ENCODE assay signal across 1 cellular context in the genomic region with DNA sequence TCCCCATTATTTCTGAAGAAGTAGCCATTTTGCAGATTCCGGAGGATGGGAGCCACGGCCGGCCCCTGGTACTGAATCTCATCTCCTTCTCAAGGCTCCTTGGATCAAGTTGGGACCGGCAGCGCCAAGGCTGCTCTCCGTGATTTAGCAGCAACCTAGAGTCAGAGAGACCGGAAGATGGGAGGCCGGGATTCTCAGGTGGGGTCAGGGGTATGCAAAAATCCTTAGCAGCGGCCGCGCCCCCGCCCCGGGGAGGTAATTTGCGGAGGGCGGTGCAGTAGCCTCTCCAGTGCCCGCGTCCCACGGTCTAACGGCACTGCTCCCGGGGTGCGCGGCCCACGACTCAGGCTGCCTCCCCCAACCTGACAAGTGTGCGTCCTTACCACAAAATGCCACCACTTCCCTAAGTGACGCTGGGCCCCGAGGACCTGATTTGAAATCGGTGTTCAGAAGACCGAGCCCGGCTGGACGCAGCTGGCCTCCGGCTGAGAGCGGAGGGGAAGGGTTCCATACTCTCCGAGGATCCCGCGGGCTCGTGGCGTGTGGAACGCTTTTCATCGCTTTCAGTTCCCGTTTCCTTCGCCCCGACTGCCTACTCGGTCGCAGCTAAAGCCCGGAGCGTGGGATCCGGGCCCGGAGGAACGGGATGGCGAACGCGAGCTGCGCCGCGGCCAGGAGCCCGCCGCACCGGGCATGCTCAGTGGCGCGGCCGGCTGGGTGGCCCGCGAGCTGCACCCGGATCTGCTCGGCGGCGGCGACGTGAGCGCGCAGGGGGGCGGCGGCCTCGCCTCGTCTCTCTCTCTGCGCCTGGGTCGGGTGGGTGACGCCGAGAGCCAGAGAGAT.
A peak's percentile ranks its signal among the peaks of the same experiment; 100 is the strongest.
TF ChIP-seq lines count a peak whose summit lies in the region.

A gene with protein sequence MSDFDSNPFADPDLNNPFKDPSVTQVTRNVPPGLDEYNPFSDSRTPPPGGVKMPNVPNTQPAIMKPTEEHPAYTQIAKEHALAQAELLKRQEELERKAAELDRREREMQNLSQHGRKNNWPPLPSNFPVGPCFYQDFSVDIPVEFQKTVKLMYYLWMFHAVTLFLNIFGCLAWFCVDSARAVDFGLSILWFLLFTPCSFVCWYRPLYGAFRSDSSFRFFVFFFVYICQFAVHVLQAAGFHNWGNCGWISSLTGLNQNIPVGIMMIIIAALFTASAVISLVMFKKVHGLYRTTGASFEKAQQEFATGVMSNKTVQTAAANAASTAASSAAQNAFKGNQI (plus strand): TSS at position 787 of the 843 bp plus-strand sequence. CDS start 55 bp downstream, at position 842.

TF ChIP-seq in HepG2, 621 proteins besides CTCF, POLR2A, EP300 and RAD21 (continued from another document and continues in another):
- TF ChIP-seq, protein P1, sequence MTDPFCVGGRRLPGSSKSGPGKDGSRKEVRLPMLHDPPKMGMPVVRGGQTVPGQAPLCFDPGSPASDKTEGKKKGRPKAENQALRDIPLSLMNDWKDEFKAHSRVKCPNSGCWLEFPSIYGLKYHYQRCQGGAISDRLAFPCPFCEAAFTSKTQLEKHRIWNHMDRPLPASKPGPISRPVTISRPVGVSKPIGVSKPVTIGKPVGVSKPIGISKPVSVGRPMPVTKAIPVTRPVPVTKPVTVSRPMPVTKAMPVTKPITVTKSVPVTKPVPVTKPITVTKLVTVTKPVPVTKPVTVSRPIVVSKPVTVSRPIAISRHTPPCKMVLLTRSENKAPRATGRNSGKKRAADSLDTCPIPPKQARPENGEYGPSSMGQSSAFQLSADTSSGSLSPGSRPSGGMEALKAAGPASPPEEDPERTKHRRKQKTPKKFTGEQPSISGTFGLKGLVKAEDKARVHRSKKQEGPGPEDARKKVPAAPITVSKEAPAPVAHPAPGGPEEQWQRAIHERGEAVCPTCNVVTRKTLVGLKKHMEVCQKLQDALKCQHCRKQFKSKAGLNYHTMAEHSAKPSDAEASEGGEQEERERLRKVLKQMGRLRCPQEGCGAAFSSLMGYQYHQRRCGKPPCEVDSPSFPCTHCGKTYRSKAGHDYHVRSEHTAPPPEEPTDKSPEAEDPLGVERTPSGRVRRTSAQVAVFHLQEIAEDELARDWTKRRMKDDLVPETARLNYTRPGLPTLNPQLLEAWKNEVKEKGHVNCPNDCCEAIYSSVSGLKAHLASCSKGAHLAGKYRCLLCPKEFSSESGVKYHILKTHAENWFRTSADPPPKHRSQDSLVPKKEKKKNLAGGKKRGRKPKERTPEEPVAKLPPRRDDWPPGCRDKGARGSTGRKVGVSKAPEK (CRISPR knock-in tag; IDR thresholded peaks at IDR 0.05; ENCODE audit: borderline replicate concordance), result no peak
- 0 out of 2 replicates have a peak, but pooled peaks have one; percentile 61 for TF ChIP-seq TSC22D2 (CRISPR knock-in tag; IDR thresholded peaks at IDR 0.05; ENCODE audit: borderline replicate concordance)
- peak; percentile 75 for TF ChIP-seq POLR2AphosphoS5 (IDR thresholded peaks at IDR 0.05; ENCODE audit: low read depth, low read length)
- 0 out of 2 replicates have a peak, but pooled peaks have one; percentile 31 for TF ChIP-seq NR2F6 (IDR thresholded peaks at IDR 0.05)
- no peak for TF ChIP-seq NR2F6 (CRISPR knock-in tag; IDR thresholded peaks at IDR 0.05)
- no peak for TF ChIP-seq ZNF644 (CRISPR knock-in tag; IDR thresholded peaks at IDR 0.05; ENCODE audit: low read depth)
- no peak for TF ChIP-seq NR3C1 (CRISPR knock-in tag; IDR thresholded peaks at IDR 0.05)
- TF ChIP-seq ZNF17 (CRISPR knock-in tag; IDR thresholded peaks at IDR 0.05), result 0 out of 2 replicates have a peak, but pooled peaks have one; percentile 37
- TF ChIP-seq, protein P2, sequence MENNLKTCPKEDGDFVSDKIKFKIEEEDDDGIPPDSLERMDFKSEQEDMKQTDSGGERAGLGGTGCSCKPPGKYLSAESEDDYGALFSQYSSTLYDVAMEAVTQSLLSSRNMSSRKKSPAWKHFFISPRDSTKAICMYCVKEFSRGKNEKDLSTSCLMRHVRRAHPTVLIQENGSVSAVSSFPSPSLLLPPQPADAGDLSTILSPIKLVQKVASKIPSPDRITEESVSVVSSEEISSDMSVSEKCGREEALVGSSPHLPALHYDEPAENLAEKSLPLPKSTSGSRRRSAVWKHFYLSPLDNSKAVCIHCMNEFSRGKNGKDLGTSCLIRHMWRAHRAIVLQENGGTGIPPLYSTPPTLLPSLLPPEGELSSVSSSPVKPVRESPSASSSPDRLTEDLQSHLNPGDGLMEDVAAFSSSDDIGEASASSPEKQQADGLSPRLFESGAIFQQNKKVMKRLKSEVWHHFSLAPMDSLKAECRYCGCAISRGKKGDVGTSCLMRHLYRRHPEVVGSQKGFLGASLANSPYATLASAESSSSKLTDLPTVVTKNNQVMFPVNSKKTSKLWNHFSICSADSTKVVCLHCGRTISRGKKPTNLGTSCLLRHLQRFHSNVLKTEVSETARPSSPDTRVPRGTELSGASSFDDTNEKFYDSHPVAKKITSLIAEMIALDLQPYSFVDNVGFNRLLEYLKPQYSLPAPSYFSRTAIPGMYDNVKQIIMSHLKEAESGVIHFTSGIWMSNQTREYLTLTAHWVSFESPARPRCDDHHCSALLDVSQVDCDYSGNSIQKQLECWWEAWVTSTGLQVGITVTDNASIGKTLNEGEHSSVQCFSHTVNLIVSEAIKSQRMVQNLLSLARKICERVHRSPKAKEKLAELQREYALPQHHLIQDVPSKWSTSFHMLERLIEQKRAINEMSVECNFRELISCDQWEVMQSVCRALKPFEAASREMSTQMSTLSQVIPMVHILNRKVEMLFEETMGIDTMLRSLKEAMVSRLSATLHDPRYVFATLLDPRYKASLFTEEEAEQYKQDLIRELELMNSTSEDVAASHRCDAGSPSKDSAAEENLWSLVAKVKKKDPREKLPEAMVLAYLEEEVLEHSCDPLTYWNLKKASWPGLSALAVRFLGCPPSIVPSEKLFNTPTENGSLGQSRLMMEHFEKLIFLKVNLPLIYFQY (CRISPR knock-in tag; IDR thresholded peaks at IDR 0.05; ENCODE audit: borderline replicate concordance), result 0 out of 2 replicates have a peak, but pooled peaks have one; percentile 40
- TF ChIP-seq KDM5B (CRISPR knock-in tag; IDR thresholded peaks at IDR 0.05; ENCODE audit: borderline replicate concordance), result peak; percentile 59; the same call in 1 of the 2 replicates
- no peak for TF ChIP-seq TRIM24 (CRISPR knock-in tag; IDR thresholded peaks at IDR 0.05)
- TF ChIP-seq KLF6 (CRISPR knock-in tag; IDR thresholded peaks at IDR 0.05), result peak; percentile 81; the same call in 1 of the 2 replicates
- TF ChIP-seq, protein P3, sequence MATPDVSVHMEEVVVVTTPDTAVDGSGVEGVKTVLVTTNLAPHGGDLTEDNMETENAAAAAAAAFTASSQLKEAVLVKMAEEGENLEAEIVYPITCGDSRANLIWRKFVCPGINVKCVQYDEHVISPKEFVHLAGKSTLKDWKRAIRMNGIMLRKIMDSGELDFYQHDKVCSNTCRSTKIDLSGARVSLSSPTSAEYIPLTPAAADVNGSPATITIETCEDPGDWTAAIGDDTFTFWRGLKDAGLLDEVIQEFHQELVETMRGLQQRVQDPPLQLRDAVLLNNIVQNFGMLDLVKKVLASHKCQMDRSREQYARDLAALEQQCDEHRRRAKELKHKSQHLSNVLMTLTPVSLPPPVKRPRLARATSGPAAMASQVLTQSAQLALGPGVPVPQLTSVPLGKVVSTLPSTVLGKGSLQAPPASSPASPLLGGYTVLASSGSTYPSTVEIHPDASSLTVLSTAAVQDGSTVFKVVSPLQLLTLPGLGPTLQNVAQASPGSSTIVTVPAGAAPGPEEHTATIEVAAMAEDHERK (CRISPR knock-in tag; IDR thresholded peaks at IDR 0.05; ENCODE audit: low read depth), result no peak; the same call in 1 of the 2 replicates
- TF ChIP-seq ZNF143 (CRISPR knock-in tag; IDR thresholded peaks at IDR 0.05), result 0 out of 2 replicates have a peak, but pooled peaks have one; percentile 23
- TF ChIP-seq, protein P4, sequence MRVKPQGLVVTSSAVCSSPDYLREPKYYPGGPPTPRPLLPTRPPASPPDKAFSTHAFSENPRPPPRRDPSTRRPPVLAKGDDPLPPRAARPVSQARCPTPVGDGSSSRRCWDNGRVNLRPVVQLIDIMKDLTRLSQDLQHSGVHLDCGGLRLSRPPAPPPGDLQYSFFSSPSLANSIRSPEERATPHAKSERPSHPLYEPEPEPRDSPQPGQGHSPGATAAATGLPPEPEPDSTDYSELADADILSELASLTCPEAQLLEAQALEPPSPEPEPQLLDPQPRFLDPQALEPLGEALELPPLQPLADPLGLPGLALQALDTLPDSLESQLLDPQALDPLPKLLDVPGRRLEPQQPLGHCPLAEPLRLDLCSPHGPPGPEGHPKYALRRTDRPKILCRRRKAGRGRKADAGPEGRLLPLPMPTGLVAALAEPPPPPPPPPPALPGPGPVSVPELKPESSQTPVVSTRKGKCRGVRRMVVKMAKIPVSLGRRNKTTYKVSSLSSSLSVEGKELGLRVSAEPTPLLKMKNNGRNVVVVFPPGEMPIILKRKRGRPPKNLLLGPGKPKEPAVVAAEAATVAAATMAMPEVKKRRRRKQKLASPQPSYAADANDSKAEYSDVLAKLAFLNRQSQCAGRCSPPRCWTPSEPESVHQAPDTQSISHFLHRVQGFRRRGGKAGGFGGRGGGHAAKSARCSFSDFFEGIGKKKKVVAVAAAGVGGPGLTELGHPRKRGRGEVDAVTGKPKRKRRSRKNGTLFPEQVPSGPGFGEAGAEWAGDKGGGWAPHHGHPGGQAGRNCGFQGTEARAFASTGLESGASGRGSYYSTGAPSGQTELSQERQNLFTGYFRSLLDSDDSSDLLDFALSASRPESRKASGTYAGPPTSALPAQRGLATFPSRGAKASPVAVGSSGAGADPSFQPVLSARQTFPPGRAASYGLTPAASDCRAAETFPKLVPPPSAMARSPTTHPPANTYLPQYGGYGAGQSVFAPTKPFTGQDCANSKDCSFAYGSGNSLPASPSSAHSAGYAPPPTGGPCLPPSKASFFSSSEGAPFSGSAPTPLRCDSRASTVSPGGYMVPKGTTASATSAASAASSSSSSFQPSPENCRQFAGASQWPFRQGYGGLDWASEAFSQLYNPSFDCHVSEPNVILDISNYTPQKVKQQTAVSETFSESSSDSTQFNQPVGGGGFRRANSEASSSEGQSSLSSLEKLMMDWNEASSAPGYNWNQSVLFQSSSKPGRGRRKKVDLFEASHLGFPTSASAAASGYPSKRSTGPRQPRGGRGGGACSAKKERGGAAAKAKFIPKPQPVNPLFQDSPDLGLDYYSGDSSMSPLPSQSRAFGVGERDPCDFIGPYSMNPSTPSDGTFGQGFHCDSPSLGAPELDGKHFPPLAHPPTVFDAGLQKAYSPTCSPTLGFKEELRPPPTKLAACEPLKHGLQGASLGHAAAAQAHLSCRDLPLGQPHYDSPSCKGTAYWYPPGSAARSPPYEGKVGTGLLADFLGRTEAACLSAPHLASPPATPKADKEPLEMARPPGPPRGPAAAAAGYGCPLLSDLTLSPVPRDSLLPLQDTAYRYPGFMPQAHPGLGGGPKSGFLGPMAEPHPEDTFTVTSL (CRISPR knock-in tag; IDR thresholded peaks at IDR 0.05; ENCODE audit: borderline replicate concordance), result no peak
- 0 out of 2 replicates have a peak, but pooled peaks have one; percentile 16 for TF ChIP-seq ZNF225 (CRISPR knock-in tag; IDR thresholded peaks at IDR 0.05)
- TF ChIP-seq, protein P5, sequence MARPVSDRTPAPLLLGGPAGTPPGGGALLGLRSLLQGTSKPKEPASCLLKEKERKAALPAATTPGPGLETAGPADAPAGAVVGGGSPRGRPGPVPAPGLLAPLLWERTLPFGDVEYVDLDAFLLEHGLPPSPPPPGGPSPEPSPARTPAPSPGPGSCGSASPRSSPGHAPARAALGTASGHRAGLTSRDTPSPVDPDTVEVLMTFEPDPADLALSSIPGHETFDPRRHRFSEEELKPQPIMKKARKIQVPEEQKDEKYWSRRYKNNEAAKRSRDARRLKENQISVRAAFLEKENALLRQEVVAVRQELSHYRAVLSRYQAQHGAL (CRISPR knock-in tag; IDR thresholded peaks at IDR 0.05; ENCODE audit: not compliant biosample characterization), result no peak
- TF ChIP-seq PAWR (CRISPR knock-in tag; IDR thresholded peaks at IDR 0.05; ENCODE audit: borderline replicate concordance), result peak; percentile 88; the same call in 1 of the 2 replicates
- TF ChIP-seq, protein P6, sequence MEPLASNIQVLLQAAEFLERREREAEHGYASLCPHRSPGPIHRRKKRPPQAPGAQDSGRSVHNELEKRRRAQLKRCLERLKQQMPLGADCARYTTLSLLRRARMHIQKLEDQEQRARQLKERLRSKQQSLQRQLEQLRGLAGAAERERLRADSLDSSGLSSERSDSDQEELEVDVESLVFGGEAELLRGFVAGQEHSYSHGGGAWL (CRISPR knock-in tag; IDR thresholded peaks at IDR 0.05), result no peak; the same call in 1 of the 2 replicates
- TF ChIP-seq MXD4 (CRISPR knock-in tag; IDR thresholded peaks at IDR 0.05), result no peak
- peak; percentile 51; the same call in 1 of the 2 replicates for TF ChIP-seq ZNF564 (CRISPR knock-in tag; IDR thresholded peaks at IDR 0.05)
- TF ChIP-seq CEBPB (IDR thresholded peaks at IDR 0.05; ENCODE audit: borderline replicate concordance, low read depth, low read length), result no peak
- TF ChIP-seq, protein P7, sequence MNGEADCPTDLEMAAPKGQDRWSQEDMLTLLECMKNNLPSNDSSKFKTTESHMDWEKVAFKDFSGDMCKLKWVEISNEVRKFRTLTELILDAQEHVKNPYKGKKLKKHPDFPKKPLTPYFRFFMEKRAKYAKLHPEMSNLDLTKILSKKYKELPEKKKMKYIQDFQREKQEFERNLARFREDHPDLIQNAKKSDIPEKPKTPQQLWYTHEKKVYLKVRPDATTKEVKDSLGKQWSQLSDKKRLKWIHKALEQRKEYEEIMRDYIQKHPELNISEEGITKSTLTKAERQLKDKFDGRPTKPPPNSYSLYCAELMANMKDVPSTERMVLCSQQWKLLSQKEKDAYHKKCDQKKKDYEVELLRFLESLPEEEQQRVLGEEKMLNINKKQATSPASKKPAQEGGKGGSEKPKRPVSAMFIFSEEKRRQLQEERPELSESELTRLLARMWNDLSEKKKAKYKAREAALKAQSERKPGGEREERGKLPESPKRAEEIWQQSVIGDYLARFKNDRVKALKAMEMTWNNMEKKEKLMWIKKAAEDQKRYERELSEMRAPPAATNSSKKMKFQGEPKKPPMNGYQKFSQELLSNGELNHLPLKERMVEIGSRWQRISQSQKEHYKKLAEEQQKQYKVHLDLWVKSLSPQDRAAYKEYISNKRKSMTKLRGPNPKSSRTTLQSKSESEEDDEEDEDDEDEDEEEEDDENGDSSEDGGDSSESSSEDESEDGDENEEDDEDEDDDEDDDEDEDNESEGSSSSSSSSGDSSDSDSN (CRISPR knock-in tag; IDR thresholded peaks at IDR 0.05), result peak; percentile 89
- TF ChIP-seq ZNF724P (CRISPR knock-in tag; IDR thresholded peaks at IDR 0.05; ENCODE audit: borderline replicate concordance), result 0 out of 2 replicates have a peak, but pooled peaks have one; percentile 39
- TF ChIP-seq SKI (IDR thresholded peaks at IDR 0.05; ENCODE audit: partially characterized antibody), result peak; percentile 52
- TF ChIP-seq, protein P8, sequence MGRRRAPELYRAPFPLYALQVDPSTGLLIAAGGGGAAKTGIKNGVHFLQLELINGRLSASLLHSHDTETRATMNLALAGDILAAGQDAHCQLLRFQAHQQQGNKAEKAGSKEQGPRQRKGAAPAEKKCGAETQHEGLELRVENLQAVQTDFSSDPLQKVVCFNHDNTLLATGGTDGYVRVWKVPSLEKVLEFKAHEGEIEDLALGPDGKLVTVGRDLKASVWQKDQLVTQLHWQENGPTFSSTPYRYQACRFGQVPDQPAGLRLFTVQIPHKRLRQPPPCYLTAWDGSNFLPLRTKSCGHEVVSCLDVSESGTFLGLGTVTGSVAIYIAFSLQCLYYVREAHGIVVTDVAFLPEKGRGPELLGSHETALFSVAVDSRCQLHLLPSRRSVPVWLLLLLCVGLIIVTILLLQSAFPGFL (CRISPR knock-in tag; IDR thresholded peaks at IDR 0.05), result no peak
